ENCODE assay signal across 1 cellular context in genomic region chr19:7541481-7541824, GRCh38.
TF ChIP-seq lines count a peak whose summit lies in the region.

No MANE protein-coding gene starts in this region.

TF ChIP-seq in GM23338, 12 proteins besides CTCF, POLR2A, EP300 and RAD21:
- TF ChIP-seq NANOG (IDR thresholded peaks at IDR 0.05; ENCODE audit: borderline replicate concordance) (no peak), REST (IDR thresholded peaks at IDR 0.05; ENCODE audit: unreplicated experiment) (no peak), JUNB (IDR thresholded peaks at IDR 0.05; ENCODE audit: unreplicated experiment) (no peak), EZH2 (IDR thresholded peaks at IDR 0.05; ENCODE audit: low read depth, unreplicated experiment) (no peak), EZH2phosphoT487 (IDR thresholded peaks at IDR 0.05; ENCODE audit: unreplicated experiment) (no peak), ETS1 (IDR thresholded peaks at IDR 0.05) (no peak), STAT1 (IDR thresholded peaks at IDR 0.05; ENCODE audit: unreplicated experiment) (no peak), CREB1 (CRISPR knock-in tag; IDR thresholded peaks at IDR 0.05; ENCODE audit: low read depth) (no peak), ZNF331 (CRISPR knock-in tag; IDR thresholded peaks at IDR 0.05; ENCODE audit: low read depth) (no peak)
